Comparison of ENCODE assay signal across 1 cellular context in the genomic region with DNA sequence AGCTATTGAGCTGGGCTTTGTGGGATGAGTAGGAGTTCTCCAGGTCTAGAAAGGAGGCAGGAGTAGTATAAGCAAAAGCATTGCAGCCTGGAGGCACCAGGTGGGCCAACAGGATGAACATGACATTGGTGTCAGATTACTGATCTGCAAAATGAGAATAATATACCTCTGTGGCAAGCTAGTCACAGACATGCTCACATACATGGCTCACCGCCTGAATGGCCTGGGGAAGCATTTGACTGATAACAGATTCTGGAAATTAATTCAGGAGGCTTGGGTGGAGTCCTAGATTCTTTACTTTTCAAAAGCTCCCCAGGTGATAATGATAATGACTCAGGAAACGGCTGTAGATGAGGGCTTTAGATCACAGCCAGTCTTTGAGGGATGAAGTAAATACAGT.
TF ChIP-seq lines count a peak whose summit lies in the region.

No MANE protein-coding gene starts in this region.

TF ChIP-seq in SK-N-SH, 30 proteins besides CTCF, POLR2A, EP300 and RAD21 (continued from another document):
- TF ChIP-seq GABPA (IDR thresholded peaks at IDR 0.05; ENCODE audit: low read depth) (no peak), SIN3A (IDR thresholded peaks at IDR 0.05; ENCODE audit: borderline replicate concordance, low read depth, low read length) (no peak), SMC3 (IDR thresholded peaks at IDR 0.05; ENCODE audit: low read depth, low read length) (no peak), MXI1 (IDR thresholded peaks at IDR 0.05; ENCODE audit: low read depth, low read length) (no peak), CHD2 (IDR thresholded peaks at IDR 0.05; ENCODE audit: low read length, partially characterized antibody) (no peak), TEAD4 (IDR thresholded peaks at IDR 0.05; ENCODE audit: borderline replicate concordance, insufficient read depth) (no peak), NRF1 (IDR thresholded peaks at IDR 0.05; ENCODE audit: low read depth, low read length) (no peak)
- TF ChIP-seq, protein P1, sequence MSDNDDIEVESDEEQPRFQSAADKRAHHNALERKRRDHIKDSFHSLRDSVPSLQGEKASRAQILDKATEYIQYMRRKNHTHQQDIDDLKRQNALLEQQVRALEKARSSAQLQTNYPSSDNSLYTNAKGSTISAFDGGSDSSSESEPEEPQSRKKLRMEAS (IDR thresholded peaks at IDR 0.05; ENCODE audit: low read depth) = no peak
- TF ChIP-seq, protein P2, sequence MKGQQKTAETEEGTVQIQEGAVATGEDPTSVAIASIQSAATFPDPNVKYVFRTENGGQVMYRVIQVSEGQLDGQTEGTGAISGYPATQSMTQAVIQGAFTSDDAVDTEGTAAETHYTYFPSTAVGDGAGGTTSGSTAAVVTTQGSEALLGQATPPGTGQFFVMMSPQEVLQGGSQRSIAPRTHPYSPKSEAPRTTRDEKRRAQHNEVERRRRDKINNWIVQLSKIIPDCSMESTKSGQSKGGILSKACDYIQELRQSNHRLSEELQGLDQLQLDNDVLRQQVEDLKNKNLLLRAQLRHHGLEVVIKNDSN (IDR thresholded peaks at IDR 0.05; ENCODE audit: borderline replicate concordance, low read depth) = no peak
